ENCODE assay signal across 8 cellular contexts in genomic region chr14:77040309-77040994, GRCh38. TPM values are rescaled to one million over a fixed set of nuclear protein-coding genes. Genes with fewer than 3 reads are reported as not detected.
A peak's percentile ranks its signal among the peaks of the same experiment; 100 is the strongest.
DNase-seq lines count a peak whose midpoint lies in the region; ATAC-seq, FAIRE-seq and TF ChIP-seq lines count a peak whose summit lies in the region.

No MANE protein-coding gene starts in this region.

- peak overlapping the region; percentile 67 for H3K9ac ChIP-seq in HepG2 (ENCODE audit: insufficient read depth, low read depth, low read length)

- H2AFZ ChIP-seq in HepG2 (ENCODE audit: low read length): no peak overlapping the region

- peak overlapping the region; percentile 94 for H3K4me2 ChIP-seq in HepG2 (ENCODE audit: low read depth, low read length)

- peaks cover 90% of the 10 kb centered on the region for H3K4me1 ChIP-seq in HepG2 (ENCODE audit: insufficient read depth, low read length)

- no peak; the same call in 1 of the 2 replicates for TF ChIP-seq RAD21 in HepG2 (CRISPR knock-in tag; IDR thresholded peaks at IDR 0.05)

- H3K9me3 Mint-ChIP-seq in activated CD4-positive, alpha-beta T cell treated with anti-CD3 and anti-CD28 coated beads, Interleukin-2, amount 10 ng/mL, durations not matched to agents 7 days and 5 days: no peaks in the 10 kb centered on the region

- no peaks in the 10 kb centered on the region for H3K9me3 ChIP-seq in HepG2 (ENCODE audit: low read length)

- peak overlapping the region; percentile 97 for H3K27ac Mint-ChIP-seq in activated CD4-positive, alpha-beta T cell treated with anti-CD3 and anti-CD28 coated beads, Interleukin-2, amount 10 ng/mL, durations not matched to agents 7 days and 5 days

- H3K27me3 Mint-ChIP-seq in activated CD4-positive, alpha-beta T cell treated with anti-CD3 and anti-CD28 coated beads, Interleukin-2, amount 10 ng/mL, durations not matched to agents 7 days and 5 days: no peaks in the 10 kb centered on the region

- peak; percentile 30 to 45; a peak in 2 of 4 replicates for TF ChIP-seq POLR2A in HepG2 (IDR thresholded peaks at IDR 0.05; ENCODE audit: insufficient read depth in 1 of 2, low read depth in 2 of 2, low read length in 2 of 2)

- H3K4me1 Mint-ChIP-seq in activated CD4-positive, alpha-beta T cell treated with anti-CD3 and anti-CD28 coated beads, Interleukin-2, amount 10 ng/mL, durations not matched to agents 7 days and 5 days: peaks cover 92% of the 10 kb centered on the region

- no peaks in the 10 kb centered on the region for H4K20me1 ChIP-seq in HepG2 (ENCODE audit: insufficient read depth, low read length)

- no peak; the same call in 1 of the 2 replicates for TF ChIP-seq CTCF in HepG2 (CRISPR knock-in tag; IDR thresholded peaks at IDR 0.05)

- no peaks in the 10 kb centered on the region for H3K36me3 ChIP-seq in HepG2 (replicated peaks in 1 of 2; ENCODE audit: control insufficient read depth in 1 of 2, insufficient read depth in 2 of 2, low read length in 2 of 2)

- in situ Hi-C loops in HepG2 (cut with HindIII; ENCODE audit: extremely low pct_ligation_motif_present, low pct_unique_long_range_greater_than_20kb): loop anchor here (5.0 kb wide), 1 partner anchor 73 kb away; no protein-coding TSS in a partner anchor

- peak overlapping the region; percentile 40 to 65 (median 46) for H3K4me3 ChIP-seq in HepG2 (replicated peaks in 1 of 3; ENCODE audit: insufficient read depth in 1 of 3, low read depth in 2 of 3, low read length in 3 of 3)

- ATAC-seq in GM19328 (IDR thresholded peaks at IDR 0.05; ENCODE audit: unreplicated experiment) (peak; percentile 50), HG03520 (IDR thresholded peaks at IDR 0.05; ENCODE audit: unreplicated experiment) (peak; percentile 61), HepG2 (peak; percentile 85)

- intact Hi-C loops in HepG2 (cut with micrococcal nuclease; ENCODE audit: unreplicated experiment): loop anchor here (1.0 to 5.0 kb wide), 3 partner anchors 18 to 84 kb away; partner anchors contain the start of gene CIPC

- FAIRE-seq in HepG2 (lab: Jason Lieb, UNC): peak; percentile 91

- no TSS peak for BruUV-seq in HepG2 (replicated peaks; lab: Mats Ljungman, UMichigan)

- POLR2A ChIA-PET in activated CD4-positive, alpha-beta T cell treated with anti-CD3 and anti-CD28 coated beads, Interleukin-2, amount 10 ng/mL, durations not matched to agents 7 days and 5 days (lab: Charles Lee): interaction anchor here (0.7 kb wide), 1 partner anchor 12 kb away, joined by 4 read pairs; no protein-coding TSS in a partner anchor
- POLR2A ChIA-PET in HepG2 (lab: Yijun Ruan, JAX): interaction anchor here (1.0 to 8.8 kb wide), 8 partner anchors 9 to 92 kb away, joined by 3 to 85 read pairs (median 9); partner anchors contain the start of gene IRF2BPL

- H3K4me3 Mint-ChIP-seq in activated CD4-positive, alpha-beta T cell treated with anti-CD3 and anti-CD28 coated beads, Interleukin-2, amount 10 ng/mL, durations not matched to agents 7 days and 5 days: peak overlapping the region; percentile 71

- peak overlapping the region; percentile 84 for H3K27ac ChIP-seq in HepG2 (ENCODE audit: extremely low read length, insufficient read depth, low read length)

- H3K79me2 ChIP-seq in HepG2 (ENCODE audit: insufficient read depth, low read length): no peaks in the 10 kb centered on the region

- H3K27me3 ChIP-seq in HepG2 (ENCODE audit: control insufficient read depth in 1 of 2, insufficient read depth in 2 of 2, low read length in 2 of 2): no peaks in the 10 kb centered on the region

- peaks cover 3% of the 10 kb centered on the region for H3K36me3 Mint-ChIP-seq in activated CD4-positive, alpha-beta T cell treated with anti-CD3 and anti-CD28 coated beads, Interleukin-2, amount 10 ng/mL, durations not matched to agents 7 days and 5 days (ENCODE audit: low read depth)

- CTCF ChIA-PET in activated CD4-positive, alpha-beta T cell treated with anti-CD3 and anti-CD28 coated beads, Interleukin-2, amount 10 ng/mL, durations not matched to agents 7 days and 5 days (lab: Charles Lee): interaction anchor here (0.8 to 6.9 kb wide), 13 partner anchors 9 to 153 kb away, joined by 3 to 40 read pairs (median 4); no protein-coding TSS in a partner anchor
- CTCF ChIA-PET in HepG2 (lab: Yijun Ruan, JAX; ENCODE audit: low intra/inter-chr PET ratio, low total read pairs): interaction anchor here (1.2 kb wide), 1 partner anchor 13 kb away, joined by 3 read pairs; no protein-coding TSS in a partner anchor

- 2% methylated on average over 18 of the region's 23 CpGs for WGBS in HepG2 (ENCODE audit: low lambda C conversion rate)

- DNase-seq in AML-193 (lab: John Stamatoyannopoulos, UW): peak; percentile 98 to 99
- peak; percentile 99 for DNase-seq in NCI-H526 treated with DMSO at 0.1 percent for 48 hours (lab: John Stamatoyannopoulos, UW)
- peak; percentile 96 for DNase-seq in activated CD4-positive, alpha-beta T cell treated with anti-CD3 and anti-CD28 coated beads, Interleukin-2, amount 10 ng/mL, durations not matched to agents 7 days and 5 days
- peak; percentile 95 for DNase-seq in dedifferentiated amniotic fluid mesenchymal stem cell (ENCODE audit: extremely low spot score)
- peak; percentile 99 for DNase-seq in HepG2 (ENCODE audit: low spot score)
- peak; percentile 91 to 93 for DNase-seq in stimulated activated CD4-positive, alpha-beta T cell treated with anti-CD3 and anti-CD28 coated beads, Interleukin-2, amount 100 ng/mL, for 48 hours

- TF ChIP-seq EP300 in HepG2 (IDR thresholded peaks at IDR 0.05; ENCODE audit: low read depth in 2 of 2, low read length in 2 of 2): peak; percentile 44 to 47; a peak in 3 of 4 replicates
- peak; percentile 45; the same call in 1 of the 2 replicates for TF ChIP-seq EP300 in HepG2 (CRISPR knock-in tag; IDR thresholded peaks at IDR 0.05; ENCODE audit: borderline replicate concordance)

TF ChIP-seq in HepG2, 621 proteins besides CTCF, POLR2A, EP300 and RAD21 (continues in another document):
- TF ChIP-seq KLF11 (CRISPR knock-in tag; IDR thresholded peaks at IDR 0.05) (0 out of 2 replicates have a peak, but pooled peaks have one; percentile 41), ASH2L (IDR thresholded peaks at IDR 0.05; ENCODE audit: insufficient read length, low read depth, low read length) (peak; percentile 42)

RNA-seq across cellular contexts. Expression of gene IRF2BPL, which starts 11.9 kb away (rescaled TPM):
- 10 to 100 TPM; 26.0 to 29.9 TPM for total RNA-seq in activated CD4-positive, alpha-beta T cell treated with anti-CD3 and anti-CD28 coated beads, Interleukin-2, amount 10 ng/mL, durations not matched to agents 7 days and 5 days
- 6.2 and 8.4 TPM in 2 replicates for total RNA-seq in HepG2 (2016; rRNA removed; fragmentation: Illumina TruSeq; extraction: Trizol)
- 0.88 and 1.1 TPM in 2 replicates for total RNA-seq in HepG2 (2016; cell fraction: cytosol; rRNA removed; fragmentation: Illumina TruSeq; extraction: Trizol; ENCODE audit: low read depth)
- total RNA-seq in HepG2 (2016; cell fraction: insoluble cytoplasmic fraction; rRNA removed; fragmentation: Illumina TruSeq; extraction: Trizol): 6.2 and 7.9 TPM in 2 replicates
- total RNA-seq in HepG2 (2016; cell fraction: membrane; rRNA removed; fragmentation: Illumina TruSeq; extraction: Trizol): 3.5 and 4.3 TPM in 2 replicates
- total RNA-seq in HepG2 (2016; cell fraction: nucleus; rRNA removed; fragmentation: Illumina TruSeq; extraction: Trizol): 5.8 and 6.6 TPM in 2 replicates
- polyA plus RNA-seq in HepG2 (2011; rRNA removed): 6.6 and 7.8 TPM in 2 replicates
- 6.1 and 8.5 TPM in 2 replicates for polyA plus RNA-seq in HepG2 (2011; cell fraction: cytosol; rRNA removed)
- 9.9 and 12.0 TPM in 2 replicates for polyA plus RNA-seq in HepG2 (2011; cell fraction: nucleus; rRNA removed)
- 13.5 and 21.1 TPM in 2 replicates for polyA plus RNA-seq in HepG2 (2012)
- 0.57 and 0.58 TPM in 2 replicates for polyA plus RNA-seq in HepG2 (2016; cell fraction: cytosol; fragmentation: Illumina TruSeq; extraction: Trizol; ENCODE audit: low read depth)
- polyA plus RNA-seq in HepG2 (2016; cell fraction: insoluble cytoplasmic fraction; fragmentation: Illumina TruSeq; extraction: Trizol; ENCODE audit: low read depth): 8.8 and 10.6 TPM in 2 replicates
- polyA plus RNA-seq in HepG2 (2016; cell fraction: membrane; fragmentation: Illumina TruSeq; extraction: Trizol; ENCODE audit: low read depth): 2.4 and 2.6 TPM in 2 replicates
- polyA plus RNA-seq in HepG2 (2016; cell fraction: nucleus; fragmentation: Illumina TruSeq; extraction: Trizol; ENCODE audit: insufficient read depth, low read depth): 9.6 and 10.7 TPM in 2 replicates
- polyA minus RNA-seq in HepG2 (2011; rRNA and poly(A)+ RNA removed; ENCODE audit: low replicate concordance): 5.2 and 20.2 TPM in 2 replicates
- polyA minus RNA-seq in HepG2 (2011; cell fraction: cytosol; rRNA and poly(A)+ RNA removed): 14.8 and 18.3 TPM in 2 replicates
- polyA minus RNA-seq in HepG2 (2011; cell fraction: nucleus; rRNA and poly(A)+ RNA removed): 5.8 and 8.6 TPM in 2 replicates

RNA-seq across cellular contexts. Expression of gene CIPC, which starts 57.6 kb away (rescaled TPM):
- 10 to 100 TPM; 14.4 to 15.1 TPM for total RNA-seq in activated CD4-positive, alpha-beta T cell treated with anti-CD3 and anti-CD28 coated beads, Interleukin-2, amount 10 ng/mL, durations not matched to agents 7 days and 5 days
- total RNA-seq in HepG2 (2016; rRNA removed; fragmentation: Illumina TruSeq; extraction: Trizol): 13.9 and 18.4 TPM in 2 replicates
- 1.6 and 1.7 TPM in 2 replicates for total RNA-seq in HepG2 (2016; cell fraction: cytosol; rRNA removed; fragmentation: Illumina TruSeq; extraction: Trizol; ENCODE audit: low read depth)
- total RNA-seq in HepG2 (2016; cell fraction: insoluble cytoplasmic fraction; rRNA removed; fragmentation: Illumina TruSeq; extraction: Trizol): 12.8 and 18.2 TPM in 2 replicates
- 9.4 and 10.0 TPM in 2 replicates for total RNA-seq in HepG2 (2016; cell fraction: membrane; rRNA removed; fragmentation: Illumina TruSeq; extraction: Trizol)
- total RNA-seq in HepG2 (2016; cell fraction: nucleus; rRNA removed; fragmentation: Illumina TruSeq; extraction: Trizol): 8.0 and 10.3 TPM in 2 replicates
- 6.0 and 7.6 TPM in 2 replicates for polyA plus RNA-seq in HepG2 (2011; rRNA removed)
- polyA plus RNA-seq in HepG2 (2011; cell fraction: cytosol; rRNA removed): 4.8 and 5.6 TPM in 2 replicates
- 3.6 and 4.9 TPM in 2 replicates for polyA plus RNA-seq in HepG2 (2011; cell fraction: nucleus; rRNA removed)
- 4.0 and 4.3 TPM in 2 replicates for polyA plus RNA-seq in HepG2 (2012)
- polyA plus RNA-seq in HepG2 (2016; cell fraction: cytosol; fragmentation: Illumina TruSeq; extraction: Trizol; ENCODE audit: low read depth): 0.84 and 0.93 TPM in 2 replicates
- polyA plus RNA-seq in HepG2 (2016; cell fraction: insoluble cytoplasmic fraction; fragmentation: Illumina TruSeq; extraction: Trizol; ENCODE audit: low read depth): 12.4 and 12.8 TPM in 2 replicates
- 3.3 and 4.4 TPM in 2 replicates for polyA plus RNA-seq in HepG2 (2016; cell fraction: membrane; fragmentation: Illumina TruSeq; extraction: Trizol; ENCODE audit: low read depth)
- polyA plus RNA-seq in HepG2 (2016; cell fraction: nucleus; fragmentation: Illumina TruSeq; extraction: Trizol; ENCODE audit: insufficient read depth, low read depth): 10.3 and 11.4 TPM in 2 replicates
- 11.9 and 19.0 TPM in 2 replicates for polyA minus RNA-seq in HepG2 (2011; rRNA and poly(A)+ RNA removed; ENCODE audit: low replicate concordance)
- 6.0 and 6.7 TPM in 2 replicates for polyA minus RNA-seq in HepG2 (2011; cell fraction: cytosol; rRNA and poly(A)+ RNA removed)
- polyA minus RNA-seq in HepG2 (2011; cell fraction: nucleus; rRNA and poly(A)+ RNA removed): 5.9 and 7.2 TPM in 2 replicates

Comparison
In these comparisons a context has a peak if more than half of its experiments do, and no peak if none do; other contexts are left out.
1. Peak in every context shown above with its lines: DNase-seq, ATAC-seq, H3K4me3 ChIP-seq and H3K27ac ChIP-seq.